In genomic region chr13:50810468-50810867, GRCh38 we compare ENCODE assay signal across 15 cellular contexts. TPM values are rescaled to one million over a fixed set of nuclear protein-coding genes. Genes with fewer than 3 reads are reported as not detected.
"Had no signal": no experiment of that assay in that cellular context is flagged by ENCODE, and none has a peak within 500 bp of the region (broad histone marks: within the 10 kb centered on the region; RNA-seq: fewer than 3 reads in every experiment).

No MANE protein-coding gene starts in this region.

- H3K9me3 ChIP-seq: gastrocnemius medialis, lower lobe of right lung, ovary had no signal

- H3K27me3 ChIP-seq: cardiac muscle cell, gastrocnemius medialis, heart left ventricle, ovary, transverse colon had no signal

- H3K36me3 ChIP-seq: cardiac muscle cell, gastrocnemius medialis, heart left ventricle, lower lobe of right lung, ovary, transverse colon had no signal

- DNase-seq: activated CD4-positive, alpha-beta T cell treated with anti-CD3 and anti-CD28 coated beads for 1 hour; activated CD4-positive, alpha-beta T cell treated with anti-CD3 and anti-CD28 coated beads, Interleukin-2, amount 50 U/mL, for 4 hours; activated effector memory CD4-positive, alpha-beta T cell treated with Interleukin-2 at 50 U/mL for 16 hours; activated naive CD4-positive, alpha-beta T cell treated with anti-CD3 and anti-CD28 coated beads, Interleukin-2, amount 50 U/mL, for 16 hours; gastrocnemius medialis; heart left ventricle; lower lobe of right lung; ovary; T-helper 9 cell; transverse colon had no signal

- H3K27ac ChIP-seq: cardiac muscle cell, gastrocnemius medialis, lower lobe of right lung, ovary had no signal

- H3K4me3 ChIP-seq: cardiac muscle cell, gastrocnemius medialis, heart left ventricle, lower lobe of right lung, ovary, transverse colon had no signal

- H3K4me1 ChIP-seq: lower lobe of right lung had no signal

- ATAC-seq: gastrocnemius medialis, heart left ventricle, left colon had no signal

RNA-seq across cellular contexts. Expression of gene DLEU7, which starts 33.0 kb away (rescaled TPM):
- total RNA-seq: cardiac muscle cell, dermis microvascular lymphatic vessel endothelial cell, epithelial cell of proximal tubule, myocyte had no signal
- polyA plus RNA-seq: cardiac muscle cell had no signal
